In genomic region chr2:25982273-25982967, GRCh38 we compare ENCODE assay signal across 7 cellular contexts. TPM values are rescaled to one million over a fixed set of nuclear protein-coding genes. Genes with fewer than 3 reads are reported as not detected.
DNase-seq lines count a peak whose midpoint lies in the region; ATAC-seq lines count a peak whose summit lies in the region.

KIF3C (minus strand) TSS chr2:25982497; CDS start chr2:25981917, 580 bp downstream.

- DNase-seq in NCI-H510A treated with DMSO at 0.1 percent for 48 hours (lab: John Stamatoyannopoulos, UW) (peak; percentile 87), dermis blood vessel endothelial cell (peak; percentile 69), left lobe of liver (ENCODE audit: low spot score) (peak; percentile 53)
- peak; percentile 70 for DNase-seq in activated CD4-positive, alpha-beta T cell treated with anti-CD3 and anti-CD28 coated beads, Interleukin-2, amount 50 U/mL, for 1 hour
- DNase-seq in stimulated activated CD4-positive, alpha-beta T cell treated with anti-CD3 and anti-CD28 coated beads, Interleukin-2, amount 100 ng/mL, for 4 hours (ENCODE audit: low read depth): peak; percentile 50

- peak; percentile 60 for ATAC-seq in GM18861 (IDR thresholded peaks at IDR 0.05; ENCODE audit: unreplicated experiment)
- ATAC-seq in HG03139 (IDR thresholded peaks at IDR 0.05; ENCODE audit: unreplicated experiment): peak; percentile 55
- peak; percentile 79 for ATAC-seq in left lobe of liver

RNA-seq across cellular contexts. Expression of gene KIF3C, which starts in this region (rescaled TPM):
- total RNA-seq in dermis blood vessel endothelial cell (12.6 and 23.3 TPM in 2 replicates), left lobe of liver (0.86 TPM)

Comparison
In these comparisons a context has a peak if more than half of its experiments do, and no peak if none do; other contexts are left out.
1. Peak in every context shown above with its lines: DNase-seq and ATAC-seq.
2. Peak in DNase-seq and ATAC-seq in left lobe of liver; RNA of the gene not detected or under 1 TPM.